In the genomic region with DNA sequence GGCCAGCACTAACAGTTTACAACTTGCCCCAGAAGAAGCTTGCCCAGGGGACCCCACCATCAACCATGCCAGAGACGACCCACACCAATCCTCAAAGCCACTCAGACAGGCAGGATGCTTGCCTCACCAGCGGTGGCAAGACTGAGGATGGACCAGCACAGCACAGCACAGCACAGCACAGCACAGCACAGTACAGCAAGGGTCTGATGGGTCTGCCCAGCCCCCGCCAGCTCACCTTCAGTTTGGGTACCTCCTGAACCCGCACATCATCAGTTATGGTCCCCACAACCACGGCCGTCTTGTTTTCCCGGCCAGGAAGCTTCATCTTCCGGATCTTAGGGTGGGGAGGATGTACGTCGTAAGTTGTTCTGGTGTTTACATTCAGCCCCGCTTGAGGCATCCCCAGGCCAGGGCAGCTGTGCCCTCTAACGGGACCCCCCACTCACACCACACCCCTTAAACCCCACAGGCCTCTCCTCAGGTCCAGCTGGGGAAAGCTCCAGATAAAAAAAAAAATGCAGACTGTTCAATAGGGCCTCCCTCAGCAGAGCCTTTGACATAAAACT, we compare ENCODE assay signal across 12 cellular contexts. TPM values are rescaled to one million over a fixed set of nuclear protein-coding genes. Genes with fewer than 3 reads are reported as not detected.
DNase-seq lines count a peak whose midpoint lies in the region; FAIRE-seq and TF ChIP-seq lines count a peak whose summit lies in the region.
"Had no signal": no experiment of that assay in that cellular context is flagged by ENCODE, and none has a peak within 500 bp of the region (broad histone marks: within the 10 kb centered on the region; RNA-seq: fewer than 3 reads in every experiment).

No MANE protein-coding gene starts in this region.

- H3K9ac ChIP-seq in iPS-18a (ENCODE audit: low read length): no peak overlapping the region

- peaks cover 51% of the 10 kb centered on the region for H3K36me3 Mint-ChIP-seq in activated naive CD4-positive, alpha-beta T cell treated with anti-CD3 and anti-CD28 coated beads for 36 hours (ENCODE audit: low read depth)
- H3K36me3 Mint-ChIP-seq in activated T-helper 2 cell treated with anti-CD3 and anti-CD28 coated beads, Interferon-gamma antibody, Interleukin-2, Interleukin-4, amounts not matched to agents 10 μg/mL and 5 μg/mL and 100 μg/mL, durations not matched to agents 14 hours and 24 hours and 36 hours (ENCODE audit: low read depth): peaks cover 51% of the 10 kb centered on the region

- H3K4me3 ChIP-seq in iPS-18a (ENCODE audit: low read length) (peak overlapping the region; percentile 94), transverse colon (peak overlapping the region in 1 of 4 donors; percentile 90)
- H3K4me3 ChIP-seq: ovary had no signal

- no peak for FAIRE-seq in urothelium cell line (lab: Jason Lieb, UNC)

- H3K9me3 ChIP-seq in iPS-18a (ENCODE audit: control insufficient read depth, low read depth, low read length) (no peaks in the 10 kb centered on the region), transverse colon (no peaks in the 10 kb centered on the region)
- H3K9me3 ChIP-seq: ovary had no signal

- H3K4me1 Mint-ChIP-seq in activated naive CD4-positive, alpha-beta T cell treated with anti-CD3 and anti-CD28 coated beads for 36 hours (ENCODE audit: low read depth): peaks cover 36% of the 10 kb centered on the region
- peaks cover 21% of the 10 kb centered on the region for H3K4me1 Mint-ChIP-seq in activated T-helper 2 cell treated with anti-CD3 and anti-CD28 coated beads, Interferon-gamma antibody, Interleukin-2, Interleukin-4, amounts not matched to agents 10 μg/mL and 5 μg/mL and 100 μg/mL, durations not matched to agents 14 hours and 24 hours and 36 hours (ENCODE audit: low read depth)

- peaks cover 21% of the 10 kb centered on the region for H3K4me1 ChIP-seq in iPS-18a (ENCODE audit: control insufficient read depth, low read depth, low read length)
- peaks cover 24 to 50% (median 48%) of the 10 kb centered on the region in 4 donors for H3K4me1 ChIP-seq in transverse colon

- WGBS in transverse colon (ENCODE audit: low coverage in 1 of 2), 2 donors: 47% methylated on average over 12 of the region's 12 CpGs; no CpG with 5 or more reads in 1 of the 2 donors

- peak overlapping the region; percentile 8 for H3K27ac Mint-ChIP-seq in activated naive CD4-positive, alpha-beta T cell treated with anti-CD3 and anti-CD28 coated beads for 36 hours
- peak overlapping the region; percentile 99 for H3K27ac Mint-ChIP-seq in activated T-helper 2 cell treated with anti-CD3 and anti-CD28 coated beads, Interferon-gamma antibody, Interleukin-2, Interleukin-4, amounts not matched to agents 10 μg/mL and 5 μg/mL and 100 μg/mL, durations not matched to agents 14 hours and 24 hours and 36 hours

- no peaks in the 10 kb centered on the region for H3K27me3 Mint-ChIP-seq in activated naive CD4-positive, alpha-beta T cell treated with anti-CD3 and anti-CD28 coated beads for 36 hours (ENCODE audit: low read depth)
- H3K27me3 Mint-ChIP-seq in activated T-helper 2 cell treated with anti-CD3 and anti-CD28 coated beads, Interferon-gamma antibody, Interleukin-2, Interleukin-4, amounts not matched to agents 10 μg/mL and 5 μg/mL and 100 μg/mL, durations not matched to agents 14 hours and 24 hours and 36 hours (ENCODE audit: low read depth): no peaks in the 10 kb centered on the region

- intact Hi-C loops in activated naive CD4-positive, alpha-beta T cell treated with anti-CD3 and anti-CD28 coated beads for 36 hours (cut with micrococcal nuclease): no loop called here
- intact Hi-C loops in activated T-helper 2 cell treated with anti-CD3 and anti-CD28 coated beads, Interferon-gamma antibody, Interleukin-2, Interleukin-4, amounts not matched to agents 10 μg/mL and 5 μg/mL and 100 μg/mL, durations not matched to agents 14 hours and 24 hours and 36 hours (cut with micrococcal nuclease): no loop called here
- intact Hi-C loops in transverse colon (cut with DNase I; ENCODE audit: low total_unique reads): no loop called here

- no peak for TF ChIP-seq CTCF in transverse colon (IDR thresholded peaks at IDR 0.05)

- CTCF ChIA-PET in activated naive CD4-positive, alpha-beta T cell treated with anti-CD3 and anti-CD28 coated beads for 36 hours (lab: Charles Lee): interaction anchor here (1.2 to 1.4 kb wide), 2 partner anchors 8 to 29 kb away, joined by 3 read pairs; no protein-coding TSS in a partner anchor

- no peak overlapping the region for H3K27ac ChIP-seq in iPS-18a (ENCODE audit: low read length)
- H3K27ac ChIP-seq in transverse colon: peak overlapping the region; percentile 90 to 97 (median 94)
- H3K27ac ChIP-seq: ovary had no signal

- TF ChIP-seq EP300 in transverse colon (IDR thresholded peaks at IDR 0.05; ENCODE audit: low read depth): no peak

- DNase-seq in activated naive CD4-positive, alpha-beta T cell treated with anti-CD3 and anti-CD28 coated beads for 36 hours: no peak
- no peak for DNase-seq in activated naive CD4-positive, alpha-beta T cell (lab: John Stamatoyannopoulos, UW)
- DNase-seq in activated T-helper 2 cell treated with anti-CD3 and anti-CD28 coated beads, Interferon-gamma antibody, Interleukin-2, Interleukin-4, amounts not matched to agents 10 μg/mL and 5 μg/mL and 100 μg/mL, durations not matched to agents 14 hours and 24 hours and 36 hours (ENCODE audit: low spot score): no peak
- no peak for DNase-seq in transverse colon
- DNase-seq in urothelium cell line (ENCODE audit: low spot score): no peak
- DNase-seq in AG20443 (ENCODE audit: low spot score): no peak
- DNase-seq in AG08396 (ENCODE audit: low spot score): no peak
- DNase-seq: COR-L47, NCI-H2227 treated with DMSO at 0.1 percent for 48 hours had no signal

- in situ Hi-C loops in transverse colon (cut with MboI; ENCODE audit: low pct_ligation_motif_present in 1 of 4, low pct_unique_long_range_greater_than_20kb in 1 of 4, low sequenced_read_pairs in 3 of 4): no loop called here

- peak overlapping the region; percentile 99 for H3K4me3 Mint-ChIP-seq in activated naive CD4-positive, alpha-beta T cell treated with anti-CD3 and anti-CD28 coated beads for 36 hours
- H3K4me3 Mint-ChIP-seq in activated T-helper 2 cell treated with anti-CD3 and anti-CD28 coated beads, Interferon-gamma antibody, Interleukin-2, Interleukin-4, amounts not matched to agents 10 μg/mL and 5 μg/mL and 100 μg/mL, durations not matched to agents 14 hours and 24 hours and 36 hours (ENCODE audit: low read depth): peak overlapping the region; percentile 95

- no peaks in the 10 kb centered on the region for H3K27me3 ChIP-seq in iPS-18a (ENCODE audit: control insufficient read depth, insufficient read depth, low read length)
- H3K27me3 ChIP-seq in transverse colon: no peaks in the 10 kb centered on the region
- H3K27me3 ChIP-seq: ovary had no signal

- peaks cover 28% of the 10 kb centered on the region for H3K36me3 ChIP-seq in iPS-18a (ENCODE audit: control insufficient read depth, low read depth, low read length)
- peaks cover 0 to 19% (median 6%) of the 10 kb centered on the region in 4 donors for H3K36me3 ChIP-seq in transverse colon
- H3K36me3 ChIP-seq: ovary had no signal

- H3K9me3 Mint-ChIP-seq in activated naive CD4-positive, alpha-beta T cell treated with anti-CD3 and anti-CD28 coated beads for 36 hours: no peaks in the 10 kb centered on the region
- no peaks in the 10 kb centered on the region for H3K9me3 Mint-ChIP-seq in activated T-helper 2 cell treated with anti-CD3 and anti-CD28 coated beads, Interferon-gamma antibody, Interleukin-2, Interleukin-4, amounts not matched to agents 10 μg/mL and 5 μg/mL and 100 μg/mL, durations not matched to agents 14 hours and 24 hours and 36 hours

- TF ChIP-seq POLR2A in transverse colon (IDR thresholded peaks at IDR 0.05): no peak

RNA-seq across cellular contexts. Expression of a gene that starts 1.7 kb away (rescaled TPM):
- total RNA-seq in activated naive CD4-positive, alpha-beta T cell treated with anti-CD3 and anti-CD28 coated beads for 36 hours: 1 to 10 TPM; 2.0 TPM
- 4.3 and 6.4 TPM in 2 replicates for total RNA-seq in activated T-helper 2 cell treated with anti-CD3 and anti-CD28 coated beads, Interferon-gamma antibody, Interleukin-2, Interleukin-4, amounts not matched to agents 10 μg/mL and 5 μg/mL and 100 μg/mL, durations not matched to agents 14 hours and 24 hours and 36 hours
- 100 to 1,000 TPM in 3 of 4 donors, 10 to 100 TPM in 1; 97.0 to 746 (median 203) TPM for total RNA-seq in transverse colon

RNA-seq across cellular contexts. Expression of a gene that starts 2.4 kb away (rescaled TPM):
- 1,000 to 10,000 TPM; 2,373 to 2,473 TPM for total RNA-seq in activated naive CD4-positive, alpha-beta T cell treated with anti-CD3 and anti-CD28 coated beads for 36 hours
- total RNA-seq in activated T-helper 2 cell treated with anti-CD3 and anti-CD28 coated beads, Interferon-gamma antibody, Interleukin-2, Interleukin-4, amounts not matched to agents 10 μg/mL and 5 μg/mL and 100 μg/mL, durations not matched to agents 14 hours and 24 hours and 36 hours: 1,853 and 1,861 TPM in 2 replicates
- total RNA-seq in transverse colon: 1,000 to 10,000 TPM; 1,394 to 2,260 (median 1,686) TPM

RNA-seq across cellular contexts. Expression of a gene that starts 2.7 kb away (rescaled TPM):
- total RNA-seq in activated naive CD4-positive, alpha-beta T cell treated with anti-CD3 and anti-CD28 coated beads for 36 hours: 10 to 100 TPM; 20.1 to 20.6 TPM
- 34.3 and 35.0 TPM in 2 replicates for total RNA-seq in activated T-helper 2 cell treated with anti-CD3 and anti-CD28 coated beads, Interferon-gamma antibody, Interleukin-2, Interleukin-4, amounts not matched to agents 10 μg/mL and 5 μg/mL and 100 μg/mL, durations not matched to agents 14 hours and 24 hours and 36 hours
- total RNA-seq in transverse colon: 100 to 1,000 TPM in 1 of 4 donors, 10 to 100 TPM in 3; 41.8 to 185 (median 68.7) TPM

RNA-seq across cellular contexts. Expression of a gene that starts 10.0 kb away (rescaled TPM):
- not detected for total RNA-seq in activated naive CD4-positive, alpha-beta T cell treated with anti-CD3 and anti-CD28 coated beads for 36 hours
- total RNA-seq in activated T-helper 2 cell treated with anti-CD3 and anti-CD28 coated beads, Interferon-gamma antibody, Interleukin-2, Interleukin-4, amounts not matched to agents 10 μg/mL and 5 μg/mL and 100 μg/mL, durations not matched to agents 14 hours and 24 hours and 36 hours: not detected in 2 replicates
- total RNA-seq in transverse colon: not detected
- total RNA-seq: activated CD8-positive, alpha-beta memory T cell treated with anti-CD3 and anti-CD28 coated beads for 36 hours; ovary had no signal

RNA-seq across cellular contexts. Expression of a gene that starts 20.6 kb away (rescaled TPM):
- total RNA-seq in activated naive CD4-positive, alpha-beta T cell treated with anti-CD3 and anti-CD28 coated beads for 36 hours: 1 to 10 TPM; 7.8 to 9.7 TPM
- 7.3 and 7.9 TPM in 2 replicates for total RNA-seq in activated T-helper 2 cell treated with anti-CD3 and anti-CD28 coated beads, Interferon-gamma antibody, Interleukin-2, Interleukin-4, amounts not matched to agents 10 μg/mL and 5 μg/mL and 100 μg/mL, durations not matched to agents 14 hours and 24 hours and 36 hours
- 10 to 100 TPM in 3 of 4 donors, 1 to 10 TPM in 1; 8.7 to 13.8 (median 11.6) TPM for total RNA-seq in transverse colon

Comparison
In these comparisons a context has a peak if more than half of its experiments do, and no peak if none do; other contexts are left out.
1. RNA of a gene that starts 1.7 kb away (total RNA-seq): 97.0 to 746 TPM in transverse colon; 4.3 to 6.4 TPM in activated T-helper 2 cell treated with anti-CD3 and anti-CD28 coated beads, Interferon-gamma antibody, Interleukin-2, Interleukin-4, amounts not matched to agents 10 μg/mL and 5 μg/mL and 100 μg/mL, durations not matched to agents 14 hours and 24 hours and 36 hours and 2.0 TPM in activated naive CD4-positive, alpha-beta T cell treated with anti-CD3 and anti-CD28 coated beads for 36 hours; every median in the first group is over 10 times any median in the second.